In genomic region chr5:36297653-36298052, GRCh38 we compare ENCODE assay signal across 31 cellular contexts. TPM values are rescaled to one million over a fixed set of nuclear protein-coding genes. Genes with fewer than 3 reads are reported as not detected.
"Had no signal": no experiment of that assay in that cellular context is flagged by ENCODE, and none has a peak within 500 bp of the region (broad histone marks: within the 10 kb centered on the region; RNA-seq: fewer than 3 reads in every experiment).

No MANE protein-coding gene starts in this region.

- H2AFZ ChIP-seq: neural progenitor cell, parathyroid adenoma had no signal

- H3K36me3 ChIP-seq: neural progenitor cell, ovary, spleen, thoracic aorta, thyroid gland, tibial nerve, upper lobe of left lung, vagina had no signal

- DNase-seq: naive thymus-derived CD8-positive, alpha-beta T cell; nephron progenitor cell; occipital lobe; ovary; psoas muscle; right cardiac atrium; spleen; stimulated activated CD4-positive, alpha-beta T cell treated with anti-CD3 and anti-CD28 coated beads, Interleukin-12 subunit alpha, Interleukin-12 subunit beta, amount 100 ng/mL, for 4 hours; stimulated activated CD4-positive, alpha-beta T cell treated with anti-CD3 and anti-CD28 coated beads, Interleukin-1b, Interleukin-23, amount 100 ng/mL, for 48 hours; stimulated activated CD4-positive, alpha-beta T cell treated with anti-CD3 and anti-CD28 coated beads, Interleukin-4, amount 100 ng/mL, for 1 hour; stimulated activated CD4-positive, alpha-beta T cell treated with anti-CD3 and anti-CD28 coated beads, Interleukin-4, amount 100 ng/mL, for 4 hours; stimulated activated CD8-positive, alpha-beta memory T cell treated with anti-CD3 and anti-CD28 coated beads, Interleukin-4, amount 100 ng/mL, for 48 hours; stimulated activated naive CD4-positive, alpha-beta T cell; stimulated activated naive CD8-positive, alpha-beta T cell treated with anti-CD3 and anti-CD28 coated beads, Interleukin-15, amount 100 ng/mL, for 72 hours; stimulated activated naive CD8-positive, alpha-beta T cell treated with anti-CD3 and anti-CD28 coated beads, Interleukin-15, Interleukin-2, amounts not matched to agents 100 U/mL and 50 U/mL, for 24 hours; substantia nigra; thyroid gland; trophoblast cell; upper lobe of left lung had no signal

- FAIRE-seq: urothelium cell line had no signal

- H3K4me2 ChIP-seq: neural progenitor cell had no signal

- H3K9me3 ChIP-seq: ovary, psoas muscle, spleen, thoracic aorta, thyroid gland, tibial nerve, upper lobe of left lung, vagina had no signal

- H3K79me2 ChIP-seq: parathyroid adenoma had no signal

- H3K27me3 ChIP-seq: neural progenitor cell, ovary, thyroid gland, tibial nerve, upper lobe of left lung, vagina had no signal

- ATAC-seq: naive thymus-derived CD8-positive, alpha-beta T cell; natural killer cell treated with Interleukin-12 subunit alpha and Interleukin-12 subunit beta and Interleukin-15 and Interleukin-18, amount 100 ng/mL, for 72 hours; psoas muscle; right cardiac atrium; sciatic nerve; stimulated activated memory B cell treated with anti-CD40 and anti-IgM and Interleukin-4, amounts not matched to agents 10 μg/mL and 1 μg/mL and 100 μg/mL, for 72 hours; stimulated activated naive CD8-positive, alpha-beta T cell treated with anti-CD3 and anti-CD28 coated beads, Interleukin-15, amount 100 ng/mL, for 72 hours; stimulated activated naive CD8-positive, alpha-beta T cell treated with anti-CD3 and anti-CD28 coated beads, Interleukin-15, Interleukin-2, amounts not matched to agents 100 U/mL and 50 U/mL, for 24 hours had no signal

- H3K27ac ChIP-seq: neural progenitor cell, ovary, parathyroid adenoma, psoas muscle, skin epidermis, spleen, thoracic aorta, thyroid gland, tibial nerve, upper lobe of left lung, vagina had no signal

- H3K9ac ChIP-seq: neural progenitor cell, parathyroid adenoma had no signal

- H3K4me3 ChIP-seq: neural progenitor cell, ovary, psoas muscle, skin epidermis, smooth muscle cell, spleen, thyroid gland, tibial nerve, upper lobe of left lung, vagina had no signal

RNA-seq across cellular contexts. Expression of gene RANBP3L, which starts 4.0 kb away (rescaled TPM):
- total RNA-seq: naive thymus-derived CD8-positive, alpha-beta T cell; natural killer cell treated with Interleukin-12 subunit alpha and Interleukin-12 subunit beta and Interleukin-15 and Interleukin-18, amount 100 ng/mL, for 72 hours; progenitor cell of endocrine pancreas had no signal
